Comparison of ENCODE assay signal across 22 cellular contexts in the genomic region with DNA sequence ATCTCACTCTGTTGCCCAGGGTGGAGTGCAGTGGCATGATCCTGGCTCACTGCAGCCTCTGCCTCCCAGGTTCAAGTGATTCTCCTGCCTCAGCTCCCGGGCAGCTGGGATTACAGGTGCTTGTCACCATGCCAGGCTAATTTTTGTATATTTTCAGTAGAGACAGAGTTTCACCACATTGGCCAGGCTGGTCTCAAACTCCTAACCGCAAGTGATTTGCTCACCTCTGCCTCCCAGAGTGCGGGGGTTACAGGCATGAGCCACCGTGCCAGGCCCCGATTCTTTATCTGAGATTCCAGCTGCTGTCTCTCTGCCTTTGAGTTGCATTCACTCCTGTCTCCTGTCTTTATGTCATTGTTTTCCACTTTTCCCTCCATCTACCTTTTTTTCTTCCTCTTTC.
"Had no signal": no experiment of that assay in that cellular context is flagged by ENCODE, and none has a peak within 500 bp of the region (broad histone marks: within the 10 kb centered on the region; RNA-seq: fewer than 3 reads in every experiment).

No MANE protein-coding gene starts in this region.

- H3K4me1 ChIP-seq: adrenal gland had no signal

- H3K4me1 Mint-ChIP-seq: activated CD4-positive, alpha-beta memory T cell treated with anti-CD3 and anti-CD28 coated beads, Interleukin-2, amount 10 ng/mL, durations not matched to agents 7 days and 5 days; activated CD4-positive, alpha-beta T cell treated with anti-CD3 and anti-CD28 coated beads for 36 hours; activated naive CD8-positive, alpha-beta T cell treated with anti-CD3 and anti-CD28 coated beads, Interleukin-2, amount 10 ng/mL, durations not matched to agents 7 days and 5 days; T-cell had no signal

- H3K4me3 Mint-ChIP-seq: activated CD4-positive, alpha-beta memory T cell treated with anti-CD3 and anti-CD28 coated beads, Interleukin-2, amount 10 ng/mL, durations not matched to agents 7 days and 5 days; activated CD4-positive, alpha-beta T cell treated with anti-CD3 and anti-CD28 coated beads for 36 hours; activated naive CD8-positive, alpha-beta T cell treated with anti-CD3 and anti-CD28 coated beads, Interleukin-2, amount 10 ng/mL, durations not matched to agents 7 days and 5 days; T-cell had no signal

- H3K27ac Mint-ChIP-seq: activated CD4-positive, alpha-beta memory T cell treated with anti-CD3 and anti-CD28 coated beads, Interleukin-2, amount 10 ng/mL, durations not matched to agents 7 days and 5 days; activated CD4-positive, alpha-beta T cell treated with anti-CD3 and anti-CD28 coated beads for 36 hours; activated naive CD8-positive, alpha-beta T cell treated with anti-CD3 and anti-CD28 coated beads, Interleukin-2, amount 10 ng/mL, durations not matched to agents 7 days and 5 days; T-cell had no signal

- H3K9me3 ChIP-seq: adrenal gland, MG63 had no signal

- H3K27me3 Mint-ChIP-seq: activated CD4-positive, alpha-beta memory T cell treated with anti-CD3 and anti-CD28 coated beads, Interleukin-2, amount 10 ng/mL, durations not matched to agents 7 days and 5 days had no signal

- H3K27ac ChIP-seq: adrenal gland, SK-N-MC, VCaP had no signal

- H3K36me3 Mint-ChIP-seq: activated naive CD8-positive, alpha-beta T cell treated with anti-CD3 and anti-CD28 coated beads, Interleukin-2, amount 10 ng/mL, durations not matched to agents 7 days and 5 days; T-cell had no signal

- H3K4me3 ChIP-seq: adrenal gland, MG63, SK-N-MC had no signal

- H3K36me3 ChIP-seq: adrenal gland, MG63 had no signal

- H3K9me3 Mint-ChIP-seq: activated CD4-positive, alpha-beta memory T cell treated with anti-CD3 and anti-CD28 coated beads, Interleukin-2, amount 10 ng/mL, durations not matched to agents 7 days and 5 days; activated naive CD8-positive, alpha-beta T cell treated with anti-CD3 and anti-CD28 coated beads, Interleukin-2, amount 10 ng/mL, durations not matched to agents 7 days and 5 days; T-cell had no signal

- H3K27me3 ChIP-seq: adrenal gland, MG63 had no signal

- DNase-seq: activated CD4-positive, alpha-beta memory T cell treated with anti-CD3 and anti-CD28 coated beads, Interleukin-2, amount 10 ng/mL, durations not matched to agents 7 days and 5 days; activated CD4-positive, alpha-beta T cell treated with anti-CD3 and anti-CD28 coated beads for 36 hours; activated CD4-positive, alpha-beta T cell treated with anti-CD3 and anti-CD28 coated beads, Interleukin-2, amount 50 U/mL, for 1 hour; activated CD8-positive, alpha-beta memory T cell treated with anti-CD3 and anti-CD28 coated beads, Interleukin-2, amount 50 U/mL, for 48 hours; activated naive CD4-positive, alpha-beta T cell treated with anti-CD3 and anti-CD28 coated beads, Interleukin-2, amount 50 U/mL, for 16 hours; activated naive CD8-positive, alpha-beta T cell treated with anti-CD3 and anti-CD28 coated beads, Interleukin-2, amount 10 ng/mL, durations not matched to agents 7 days and 5 days; activated T-cell treated with anti-CD3 and anti-CD28 coated beads, Interleukin-2, amount 50 U/mL, for 1 hour; adrenal gland; anterior cingulate cortex; cerebellar nuclear complex; MG63; MV-4-11; NCI-H1092 treated with DMSO at 0.1 percent for 48 hours; NCI-H1417 treated with DMSO at 0.1 percent for 48 hours; NCI-H1694 treated with DMSO at 0.1 percent for 48 hours; NCI-H2029 treated with DMSO at 0.1 percent for 48 hours; NCI-H510A treated with DMSO at 0.1 percent for 48 hours; T-cell; T-helper 2 cell; T1000 had no signal
